Comparison of ENCODE assay signal across 1 cellular context in the genomic region with DNA sequence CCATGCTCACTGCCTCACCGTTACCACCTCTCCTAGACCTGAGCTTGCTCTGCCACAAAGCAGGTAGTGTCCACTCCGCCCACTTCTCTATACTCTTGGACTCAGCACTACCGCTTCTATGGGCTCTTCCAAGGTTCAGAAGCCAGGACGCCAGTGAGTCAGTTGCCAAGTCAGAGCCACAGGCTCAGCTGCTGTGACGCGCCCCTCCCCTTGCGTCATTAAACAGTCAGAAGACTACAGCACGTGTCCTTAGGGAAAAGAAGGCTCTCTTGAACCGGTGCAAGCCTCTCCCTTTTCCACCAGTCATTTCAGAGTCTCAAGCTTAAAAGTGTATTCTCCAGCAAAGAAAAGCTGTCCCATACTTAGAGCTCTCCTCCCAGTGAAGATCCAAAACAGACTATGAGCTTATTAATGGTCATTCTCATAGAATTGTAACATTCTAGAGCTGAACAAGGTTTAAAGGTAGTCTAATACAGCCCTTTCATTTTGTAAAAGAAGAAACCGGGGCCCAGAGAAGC.
TF ChIP-seq lines count a peak whose summit lies in the region.

No MANE protein-coding gene starts in this region.

TF ChIP-seq in SK-N-SH, 30 proteins besides CTCF, POLR2A, EP300 and RAD21 (continued from another document):
- TF ChIP-seq, protein P1, sequence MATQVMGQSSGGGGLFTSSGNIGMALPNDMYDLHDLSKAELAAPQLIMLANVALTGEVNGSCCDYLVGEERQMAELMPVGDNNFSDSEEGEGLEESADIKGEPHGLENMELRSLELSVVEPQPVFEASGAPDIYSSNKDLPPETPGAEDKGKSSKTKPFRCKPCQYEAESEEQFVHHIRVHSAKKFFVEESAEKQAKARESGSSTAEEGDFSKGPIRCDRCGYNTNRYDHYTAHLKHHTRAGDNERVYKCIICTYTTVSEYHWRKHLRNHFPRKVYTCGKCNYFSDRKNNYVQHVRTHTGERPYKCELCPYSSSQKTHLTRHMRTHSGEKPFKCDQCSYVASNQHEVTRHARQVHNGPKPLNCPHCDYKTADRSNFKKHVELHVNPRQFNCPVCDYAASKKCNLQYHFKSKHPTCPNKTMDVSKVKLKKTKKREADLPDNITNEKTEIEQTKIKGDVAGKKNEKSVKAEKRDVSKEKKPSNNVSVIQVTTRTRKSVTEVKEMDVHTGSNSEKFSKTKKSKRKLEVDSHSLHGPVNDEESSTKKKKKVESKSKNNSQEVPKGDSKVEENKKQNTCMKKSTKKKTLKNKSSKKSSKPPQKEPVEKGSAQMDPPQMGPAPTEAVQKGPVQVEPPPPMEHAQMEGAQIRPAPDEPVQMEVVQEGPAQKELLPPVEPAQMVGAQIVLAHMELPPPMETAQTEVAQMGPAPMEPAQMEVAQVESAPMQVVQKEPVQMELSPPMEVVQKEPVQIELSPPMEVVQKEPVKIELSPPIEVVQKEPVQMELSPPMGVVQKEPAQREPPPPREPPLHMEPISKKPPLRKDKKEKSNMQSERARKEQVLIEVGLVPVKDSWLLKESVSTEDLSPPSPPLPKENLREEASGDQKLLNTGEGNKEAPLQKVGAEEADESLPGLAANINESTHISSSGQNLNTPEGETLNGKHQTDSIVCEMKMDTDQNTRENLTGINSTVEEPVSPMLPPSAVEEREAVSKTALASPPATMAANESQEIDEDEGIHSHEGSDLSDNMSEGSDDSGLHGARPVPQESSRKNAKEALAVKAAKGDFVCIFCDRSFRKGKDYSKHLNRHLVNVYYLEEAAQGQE (IDR thresholded peaks at IDR 0.05; ENCODE audit: low read depth, low read length), result no peak
- no peak for TF ChIP-seq RFX5 (IDR thresholded peaks at IDR 0.05; ENCODE audit: low read length)
- TF ChIP-seq, protein P2, sequence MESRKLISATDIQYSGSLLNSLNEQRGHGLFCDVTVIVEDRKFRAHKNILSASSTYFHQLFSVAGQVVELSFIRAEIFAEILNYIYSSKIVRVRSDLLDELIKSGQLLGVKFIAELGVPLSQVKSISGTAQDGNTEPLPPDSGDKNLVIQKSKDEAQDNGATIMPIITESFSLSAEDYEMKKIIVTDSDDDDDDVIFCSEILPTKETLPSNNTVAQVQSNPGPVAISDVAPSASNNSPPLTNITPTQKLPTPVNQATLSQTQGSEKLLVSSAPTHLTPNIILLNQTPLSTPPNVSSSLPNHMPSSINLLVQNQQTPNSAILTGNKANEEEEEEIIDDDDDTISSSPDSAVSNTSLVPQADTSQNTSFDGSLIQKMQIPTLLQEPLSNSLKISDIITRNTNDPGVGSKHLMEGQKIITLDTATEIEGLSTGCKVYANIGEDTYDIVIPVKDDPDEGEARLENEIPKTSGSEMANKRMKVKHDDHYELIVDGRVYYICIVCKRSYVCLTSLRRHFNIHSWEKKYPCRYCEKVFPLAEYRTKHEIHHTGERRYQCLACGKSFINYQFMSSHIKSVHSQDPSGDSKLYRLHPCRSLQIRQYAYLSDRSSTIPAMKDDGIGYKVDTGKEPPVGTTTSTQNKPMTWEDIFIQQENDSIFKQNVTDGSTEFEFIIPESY (IDR thresholded peaks at IDR 0.05; ENCODE audit: borderline replicate concordance, low read depth), result no peak
- no peak for TF ChIP-seq SMC3 (IDR thresholded peaks at IDR 0.05; ENCODE audit: low read depth, low read length)
- TF ChIP-seq, protein P3, sequence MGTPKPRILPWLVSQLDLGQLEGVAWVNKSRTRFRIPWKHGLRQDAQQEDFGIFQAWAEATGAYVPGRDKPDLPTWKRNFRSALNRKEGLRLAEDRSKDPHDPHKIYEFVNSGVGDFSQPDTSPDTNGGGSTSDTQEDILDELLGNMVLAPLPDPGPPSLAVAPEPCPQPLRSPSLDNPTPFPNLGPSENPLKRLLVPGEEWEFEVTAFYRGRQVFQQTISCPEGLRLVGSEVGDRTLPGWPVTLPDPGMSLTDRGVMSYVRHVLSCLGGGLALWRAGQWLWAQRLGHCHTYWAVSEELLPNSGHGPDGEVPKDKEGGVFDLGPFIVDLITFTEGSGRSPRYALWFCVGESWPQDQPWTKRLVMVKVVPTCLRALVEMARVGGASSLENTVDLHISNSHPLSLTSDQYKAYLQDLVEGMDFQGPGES (IDR thresholded peaks at IDR 0.05; ENCODE audit: low read depth, low read length), result no peak
- 0 out of 2 replicates have a peak, but pooled peaks have one; percentile 37 for TF ChIP-seq NFIC (IDR thresholded peaks at IDR 0.05; ENCODE audit: borderline replicate concordance)
- no peak for TF ChIP-seq EZH2phosphoT487 (IDR thresholded peaks at IDR 0.05; ENCODE audit: borderline replicate concordance, low read depth)
- TF ChIP-seq YY1 (IDR thresholded peaks at IDR 0.05; ENCODE audit: low read depth), result no peak
- no peak for TF ChIP-seq RCOR1 (IDR thresholded peaks at IDR 0.05; ENCODE audit: low read length)
- no peak for TF ChIP-seq RXRA (IDR thresholded peaks at IDR 0.05; ENCODE audit: borderline replicate concordance, low read depth)
- no peak for TF ChIP-seq SIN3A (IDR thresholded peaks at IDR 0.05; ENCODE audit: borderline replicate concordance, low read depth, low read length)
- no peak for TF ChIP-seq CHD2 (IDR thresholded peaks at IDR 0.05; ENCODE audit: low read length, partially characterized antibody)
- TF ChIP-seq GATA2 (CRISPR knock-in tag; IDR thresholded peaks at IDR 0.05), result no peak
- no peak for TF ChIP-seq POLR2AphosphoS5 (IDR thresholded peaks at IDR 0.05; ENCODE audit: low read depth, low read length)
- TF ChIP-seq, protein P4, sequence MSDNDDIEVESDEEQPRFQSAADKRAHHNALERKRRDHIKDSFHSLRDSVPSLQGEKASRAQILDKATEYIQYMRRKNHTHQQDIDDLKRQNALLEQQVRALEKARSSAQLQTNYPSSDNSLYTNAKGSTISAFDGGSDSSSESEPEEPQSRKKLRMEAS (IDR thresholded peaks at IDR 0.05; ENCODE audit: low read depth), result peak; percentile 89
